Comparison of ENCODE assay signal across 18 cellular contexts in the genomic region with DNA sequence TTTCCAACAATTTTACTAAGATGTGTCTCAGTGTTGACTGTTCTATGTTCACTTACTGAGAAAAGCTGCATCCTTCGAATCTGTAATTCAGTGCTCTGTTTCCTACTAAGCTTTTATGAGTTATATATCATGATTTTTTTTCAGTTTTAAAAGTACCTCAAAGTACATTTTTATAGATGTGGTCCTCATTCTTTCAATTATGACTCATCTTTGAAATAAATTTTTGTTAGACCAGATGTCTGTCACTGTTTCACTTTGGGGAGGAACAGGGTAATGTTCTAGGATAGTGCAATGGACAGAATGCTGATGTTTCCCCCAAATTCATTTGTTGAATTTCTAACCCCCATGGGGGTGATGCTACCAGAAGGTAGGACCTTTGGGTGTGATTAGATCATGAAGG.
"Had no signal": no experiment of that assay in that cellular context is flagged by ENCODE, and none has a peak within 500 bp of the region (broad histone marks: within the 10 kb centered on the region; RNA-seq: fewer than 3 reads in every experiment).

No MANE protein-coding gene starts in this region.

- H3K4me1 ChIP-seq: adrenal gland, heart right ventricle, left ventricle myocardium inferior, psoas muscle had no signal

- H3K9me3 ChIP-seq: adrenal gland, left ventricle myocardium inferior, psoas muscle had no signal

- ATAC-seq: heart right ventricle; natural killer cell treated with Interleukin-12 subunit alpha and Interleukin-12 subunit beta and Interleukin-15 and Interleukin-18, amount 100 ng/mL, for 72 hours; psoas muscle; sciatic nerve had no signal

- FAIRE-seq: keratinocyte had no signal

- H3K36me3 ChIP-seq: adrenal gland, heart right ventricle, left ventricle myocardium inferior had no signal

- DNase-seq: activated CD4-positive, alpha-beta T cell treated with anti-CD3 and anti-CD28 coated beads, Interleukin-2, amount 10 ng/mL, durations not matched to agents 7 days and 5 days; activated CD4-positive, CD25-positive, alpha-beta regulatory T cell; activated CD8-positive, alpha-beta memory T cell treated with anti-CD3 and anti-CD28 coated beads for 24 hours; activated naive CD4-positive, alpha-beta T cell treated with anti-CD3 and anti-CD28 coated beads, Interleukin-2, amount 10 ng/mL, durations not matched to agents 7 days and 5 days; adrenal gland; dermis blood vessel endothelial cell; erythroblast; foreskin melanocyte; heart right ventricle; left ventricle myocardium inferior; nucleus accumbens; psoas muscle; stimulated activated CD4-positive, alpha-beta T cell treated with anti-CD3 and anti-CD28 coated beads, Interleukin-2, amount 100 ng/mL, for 48 hours; stimulated activated naive CD4-positive, alpha-beta T cell treated with Interleukin-2 at 50 U/mL for 16 hours; T-helper 2 cell had no signal

- H3K27me3 ChIP-seq: adrenal gland, heart right ventricle had no signal

- H3K27ac ChIP-seq: adrenal gland, heart right ventricle, left ventricle myocardium inferior, psoas muscle had no signal

- H3K4me3 ChIP-seq: adrenal gland, heart right ventricle, left ventricle myocardium inferior, psoas muscle had no signal
